ENCODE assay signal across 1 cellular context in the genomic region with DNA sequence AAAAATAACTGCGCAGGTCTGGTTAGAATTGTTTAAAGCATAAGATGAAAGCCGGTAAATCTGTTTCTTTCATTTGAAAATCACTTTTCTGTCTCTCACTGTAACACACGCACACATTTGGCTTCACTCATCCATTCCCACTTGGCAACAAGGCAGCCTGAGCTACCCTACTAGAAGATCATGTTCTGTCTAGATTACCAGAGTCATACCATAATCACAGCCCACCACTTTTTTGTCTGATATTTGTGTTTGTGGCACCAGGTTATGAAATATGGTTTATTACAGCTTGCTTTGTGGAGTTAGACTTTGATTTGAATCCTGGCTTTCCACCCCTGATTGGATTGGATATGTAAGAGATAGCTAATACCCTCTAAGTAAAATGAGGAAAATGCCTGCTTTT.
TF ChIP-seq lines count a peak whose summit lies in the region.

No MANE protein-coding gene starts in this region.

TF ChIP-seq in GM12878, 131 proteins besides CTCF, POLR2A, EP300 and RAD21 (continued from another document):
- TF ChIP-seq NFYA (IDR thresholded peaks at IDR 0.05; ENCODE audit: borderline replicate concordance, low read depth, low read length) (no peak), IKZF2 (IDR thresholded peaks at IDR 0.05) (no peak), TCF7 (IDR thresholded peaks at IDR 0.05; ENCODE audit: borderline replicate concordance) (no peak)
